15 cellular contexts compared by ENCODE assay signal in the genomic region with DNA sequence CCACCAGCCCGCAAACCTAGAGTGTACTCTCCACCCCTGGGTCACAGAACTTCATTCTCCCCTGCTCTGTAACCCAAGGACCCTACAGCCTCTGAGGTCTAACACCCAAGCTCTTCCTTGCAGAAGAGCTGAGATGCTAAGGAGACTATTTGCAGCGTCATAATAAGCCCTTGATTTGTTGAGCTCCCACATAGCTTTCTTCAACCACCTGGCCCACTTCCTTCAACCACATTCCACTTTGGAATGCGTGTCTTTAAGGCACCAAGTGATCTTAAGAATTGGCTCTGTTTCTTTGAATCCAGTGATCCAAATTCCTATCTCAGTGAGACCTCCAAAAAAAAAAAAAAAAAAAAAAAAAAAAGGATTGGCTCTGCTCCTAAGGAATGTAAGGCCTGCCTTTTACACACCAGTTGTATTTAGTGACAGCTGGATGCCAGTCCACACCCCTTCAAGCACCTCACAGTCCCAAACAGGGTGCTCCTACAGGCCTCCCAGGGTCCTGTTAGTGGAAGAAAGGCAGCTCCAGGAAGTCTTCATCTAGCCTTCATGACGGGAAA.
DNase-seq lines count a peak whose midpoint lies in the region; ATAC-seq and TF ChIP-seq lines count a peak whose summit lies in the region.
"Had no signal": no experiment of that assay in that cellular context is flagged by ENCODE, and none has a peak within 500 bp of the region (broad histone marks: within the 10 kb centered on the region; RNA-seq: fewer than 3 reads in every experiment).

No MANE protein-coding gene starts in this region.

- peak overlapping the region; percentile 12 for H3K18ac ChIP-seq in neuronal stem cell (ENCODE audit: low read length)

- H3K9ac ChIP-seq in SK-N-MC (ENCODE audit: insufficient read length) = no peak overlapping the region
- no peak overlapping the region for H3K9ac ChIP-seq in neuronal stem cell (ENCODE audit: low read depth, low read length, poor library complexity)

- no peak overlapping the region for H3K14ac ChIP-seq in neuronal stem cell (ENCODE audit: low read length)

- no peak overlapping the region for H2BK5ac ChIP-seq in neuronal stem cell (ENCODE audit: low read length)

- no peak overlapping the region for H2BK120ac ChIP-seq in neuronal stem cell (ENCODE audit: low read depth, low read length)

- no peak overlapping the region for H2AFZ ChIP-seq in neuronal stem cell (ENCODE audit: low read length)
- H2AFZ ChIP-seq: hepatocyte had no signal

- H2AK5ac ChIP-seq in neuronal stem cell (ENCODE audit: low read depth, low read length) = no peak overlapping the region

- peaks cover 0 to 11% of the 10 kb centered on the region in 2 donors for H3K4me1 ChIP-seq in neuronal stem cell (ENCODE audit: control insufficient read depth in 2 of 2, insufficient read depth in 1 of 2, low read depth in 1 of 2, low read length in 2 of 2)

- no peak overlapping the region for H2BK12ac ChIP-seq in neuronal stem cell (ENCODE audit: low read length)

- H3K4me3 ChIP-seq in SK-N-MC = no peak overlapping the region
- H3K4me3 ChIP-seq in fibroblast of the aortic adventitia (ENCODE audit: low read depth, low read length) = no peak overlapping the region
- H3K4me3 ChIP-seq in neuronal stem cell (ENCODE audit: low read length in 2 of 2) = no peak overlapping the region
- H3K4me3 ChIP-seq: hepatocyte had no signal

- H3K4ac ChIP-seq in neuronal stem cell (ENCODE audit: low read length) = no peak overlapping the region

- DNase-seq in GM04504 (ENCODE audit: low read depth) = peak; percentile 70
- DNase-seq in SK-N-MC (ENCODE audit: low read depth, low spot score) = no peak
- peak; percentile 72 for DNase-seq in fibroblast of the aortic adventitia (ENCODE audit: low read depth)
- peak; percentile 38 for DNase-seq in neuronal stem cell (ENCODE audit: low spot score)
- no peak for DNase-seq in activated CD4-positive, alpha-beta T cell treated with anti-CD3 and anti-CD28 coated beads for 4 hours
- no peak for DNase-seq in HUDEP-2 (lab: John Stamatoyannopoulos, UW; ENCODE audit: unreplicated experiment in 76 of 76)
- DNase-seq in midbrain (lab: John Stamatoyannopoulos, UW) = no peak
- DNase-seq: COR-L47, NCI-H1417 treated with DMSO at 0.1 percent for 48 hours, NCI-H748 treated with DMSO at 0.1 percent for 48 hours, SIG-M5, WERI-Rb-1 had no signal

- H3K9me3 ChIP-seq in SK-N-MC (ENCODE audit: low read depth, low read length) (no peaks in the 10 kb centered on the region), neuronal stem cell (replicated peaks in 1 of 2; ENCODE audit: control insufficient read depth in 2 of 2, insufficient read depth in 1 of 2, low read depth in 1 of 2, low read length in 2 of 2) (no peaks in the 10 kb centered on the region)

- H3K4me2 ChIP-seq in neuronal stem cell (ENCODE audit: insufficient read depth, low read length, poor library complexity, severe bottlenecking) = no peak overlapping the region
- H3K4me2 ChIP-seq: hepatocyte had no signal

- H4K91ac ChIP-seq in neuronal stem cell (ENCODE audit: low read depth, low read length, poor library complexity) = no peak overlapping the region

- no peak for ATAC-seq in HG02973 (IDR thresholded peaks at IDR 0.05; ENCODE audit: unreplicated experiment)
- ATAC-seq: sciatic nerve had no signal

- no peaks in the 10 kb centered on the region for H3K27me3 ChIP-seq in neuronal stem cell (ENCODE audit: control insufficient read depth in 3 of 3, insufficient read depth in 3 of 3, low read depth in 1 of 3, low read length in 3 of 3)
- H3K27me3 ChIP-seq: hepatocyte had no signal

- H3K36me3 ChIP-seq in SK-N-MC (ENCODE audit: insufficient read depth, low read length) (peaks cover 34% of the 10 kb centered on the region), neuronal stem cell (replicated peaks in 1 of 2; ENCODE audit: control insufficient read depth in 2 of 2, insufficient read depth in 2 of 2, low read length in 2 of 2) (peaks cover 1 to 7% of the 10 kb centered on the region in 2 donors)
- H3K36me3 ChIP-seq: WERI-Rb-1 had no signal

- no peak overlapping the region for H3K23ac ChIP-seq in neuronal stem cell (ENCODE audit: low read depth, low read length, poor library complexity)

- H2BK15ac ChIP-seq in neuronal stem cell (ENCODE audit: low read length) = no peak overlapping the region

- no peak for TF ChIP-seq CTCF in fibroblast of the aortic adventitia (IDR thresholded peaks at IDR 0.05; ENCODE audit: insufficient read depth, low read length)

- H4K8ac ChIP-seq in neuronal stem cell (ENCODE audit: low read depth, low read length) = no peak overlapping the region

- no CpG with 5 or more reads among the region's 4 CpGs for WGBS in neuronal stem cell (ENCODE audit: extremely low coverage in 2 of 2, insufficient read length in 2 of 2, insufficient replicate concordance in 1 of 2), 2 donors

- H3K27ac ChIP-seq in SK-N-MC (peak overlapping the region; percentile 43), neuronal stem cell (replicated peaks; ENCODE audit: low read length) (peak overlapping the region; percentile 64)
- H3K27ac ChIP-seq: hepatocyte, WERI-Rb-1 had no signal

- no peaks in the 10 kb centered on the region for H3K79me1 ChIP-seq in neuronal stem cell (ENCODE audit: low read depth, low read length)

Comparison
In these comparisons a context has a peak if more than half of its experiments do, and no peak if none do; other contexts are left out.
1. DNase-seq: peak in GM04504 (single experiment), fibroblast of the aortic adventitia (single experiment) and neuronal stem cell (single experiment); none in SK-N-MC (single experiment), activated CD4-positive, alpha-beta T cell treated with anti-CD3 and anti-CD28 coated beads for 4 hours (0 of 2), HUDEP-2 (0 of 76) and midbrain (single experiment).